Comparison of ENCODE assay signal across 11 cellular contexts in the genomic region with DNA sequence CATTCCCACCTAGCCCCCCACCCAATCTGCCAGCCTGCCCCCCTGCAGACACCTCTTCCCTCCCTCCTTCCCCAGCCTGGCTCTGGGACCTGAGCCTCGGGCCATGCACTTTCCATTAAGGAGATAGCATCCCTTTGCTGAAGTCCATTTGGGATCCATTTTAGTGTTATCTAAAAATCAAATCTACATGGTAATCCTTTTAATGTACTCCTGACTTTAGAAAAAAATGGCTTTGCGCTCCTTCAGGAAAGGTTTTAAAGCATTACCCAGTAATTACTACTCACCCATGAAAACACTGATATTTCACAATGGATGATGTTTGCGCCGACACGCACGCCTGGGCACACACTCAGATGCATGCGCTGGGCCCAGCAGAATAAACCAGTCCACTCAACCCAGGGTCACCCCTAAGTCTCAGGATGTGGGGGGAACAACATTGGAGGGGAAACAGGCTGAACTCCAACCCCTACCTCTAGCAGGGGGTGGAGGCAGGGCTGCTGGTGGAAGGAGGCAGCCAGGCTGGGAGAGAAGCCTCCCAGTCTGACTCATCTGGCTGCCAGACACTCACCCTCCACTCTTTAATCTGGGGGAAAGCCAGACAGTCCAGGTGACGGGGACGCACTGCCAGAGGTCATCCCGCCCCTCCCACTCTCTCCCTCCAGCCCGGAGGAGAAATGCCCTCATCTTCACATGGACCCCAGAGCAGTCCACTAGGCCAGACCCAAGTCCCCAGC. TPM values are rescaled to one million over a fixed set of nuclear protein-coding genes. Genes with fewer than 3 reads are reported as not detected.
DNase-seq lines count a peak whose midpoint lies in the region; ATAC-seq and TF ChIP-seq lines count a peak whose summit lies in the region.
"Had no signal": no experiment of that assay in that cellular context is flagged by ENCODE, and none has a peak within 500 bp of the region (broad histone marks: within the 10 kb centered on the region; RNA-seq: fewer than 3 reads in every experiment).

No MANE protein-coding gene starts in this region.

- H3K4me1 ChIP-seq in PC-3 (ENCODE audit: insufficient read depth, low read length) (peaks cover 20% of the 10 kb centered on the region), upper lobe of left lung (no peaks in the 10 kb centered on the region)

- H3K4me3 ChIP-seq in HFF-Myc (replicated peaks; ENCODE audit: low read depth, low read length) (no peak overlapping the region), PC-3 (ENCODE audit: low read length) (no peak overlapping the region), retinal pigment epithelial cell (ENCODE audit: low read length) (no peak overlapping the region), upper lobe of left lung (no peak overlapping the region)

- H3K79me2 ChIP-seq in PC-3 (ENCODE audit: low read length): no peaks in the 10 kb centered on the region

- TF ChIP-seq POLR2A in upper lobe of left lung (IDR thresholded peaks at IDR 0.05): no peak

- peak overlapping the region; percentile 53; the same call in 1 of the 2 replicates for H3K4me2 ChIP-seq in PC-3 (ENCODE audit: low read length)

- H4K20me1 ChIP-seq in PC-3 (ENCODE audit: low read length): no peaks in the 10 kb centered on the region

- POLR2A ChIA-PET in PC-3 (lab: Charles Lee; ENCODE audit: unreplicated experiment): no interaction called here

- H3K27me3 ChIP-seq in PC-3 (ENCODE audit: low read length): no peaks in the 10 kb centered on the region
- H3K27me3 ChIP-seq in upper lobe of left lung: no peaks in the 10 kb centered on the region

- TF ChIP-seq EP300 in upper lobe of left lung (IDR thresholded peaks at IDR 0.05): no peak

- H3K9me2 ChIP-seq in PC-3 (replicated peaks; ENCODE audit: low read length): no peaks in the 10 kb centered on the region

- ATAC-seq in PC-3 (peak; percentile 70), GM18502 (IDR thresholded peaks at IDR 0.05; ENCODE audit: poor library complexity, unreplicated experiment) (no peak), upper lobe of left lung (ENCODE audit: low FRiP score in 2 of 2) (no peak)
- ATAC-seq: activated CD8-positive, alpha-beta T cell treated with anti-CD3 and anti-CD28 coated beads for 36 hours had no signal

- WGBS in upper lobe of left lung, 2 donors: 81 to 84% methylated on average over 11 of the region's 11 CpGs

- no TSS peak for BruUV-seq in PC-3 (replicated peaks; lab: Mats Ljungman, UMichigan)

- H3K9me3 ChIP-seq in PC-3 (ENCODE audit: low read length): no peaks in the 10 kb centered on the region
- H3K9me3 ChIP-seq in upper lobe of left lung: no peaks in the 10 kb centered on the region

- peak; percentile 26 for DNase-seq in HFF-Myc (ENCODE audit: extremely low read depth, low read depth)
- peak; percentile 49 for DNase-seq in PC-3
- peak; percentile 66 for DNase-seq in glomerular visceral epithelial cell (ENCODE audit: extremely low spot score)
- DNase-seq in retinal pigment epithelial cell (ENCODE audit: low read depth): peak; percentile 53
- DNase-seq in cerebellum (ENCODE audit: low spot score): no peak
- DNase-seq in upper lobe of left lung: no peak
- DNase-seq: activated CD8-positive, alpha-beta T cell treated with anti-CD3 and anti-CD28 coated beads for 36 hours; NCI-H345 had no signal

- intact Hi-C loops in PC-3 (cut with micrococcal nuclease): no loop called here

- H3K27ac ChIP-seq in PC-3 (ENCODE audit: low read length) (no peak overlapping the region), upper lobe of left lung (no peak overlapping the region)

- H3F3A ChIP-seq in PC-3 (ENCODE audit: low read length, unreplicated experiment): no peaks in the 10 kb centered on the region

- H3K36me3 ChIP-seq in PC-3 (ENCODE audit: low read depth, low read length) (no peaks in the 10 kb centered on the region), upper lobe of left lung (no peaks in the 10 kb centered on the region)

- CTCF ChIA-PET in PC-3 (lab: Charles Lee): no interaction called here

- no peak for TF ChIP-seq CTCF in HFF-Myc (IDR thresholded peaks at IDR 0.05; ENCODE audit: low read depth, low read length, missing control alignments)
- TF ChIP-seq CTCF in PC-3 (conservative IDR thresholded peaks at IDR 0.05; ENCODE audit: low read depth, low read length): no peak
- no peak for TF ChIP-seq CTCF in retinal pigment epithelial cell (conservative IDR thresholded peaks at IDR 0.05; ENCODE audit: low read depth, low read length)
- no peak for TF ChIP-seq CTCF in upper lobe of left lung (IDR thresholded peaks at IDR 0.05)

- 0 out of 2 replicates have a peak overlapping the region, but pooled peaks have one; percentile 36 for H2AFZ ChIP-seq in PC-3 (ENCODE audit: low read length)

- H3K9ac ChIP-seq in PC-3 (ENCODE audit: low read length): no peak overlapping the region

RNA-seq across cellular contexts. Expression of a gene that starts 29.8 kb away (rescaled TPM):
- total RNA-seq in PC-3 (2014; rRNA removed) (0.15 TPM in 1 of 2 replicates, not detected in the other), cerebellum (4.8 TPM), upper lobe of left lung (1 to 10 TPM in 1 of 6 donors, under 1 TPM in 1, not detected in 4; 0.79 to 2.1 TPM)
- total RNA-seq: activated CD8-positive, alpha-beta T cell treated with anti-CD3 and anti-CD28 coated beads for 36 hours; endothelial cell of umbilical vein; pulmonary artery endothelial cell had no signal

Comparison
In these comparisons a context has a peak if more than half of its experiments do, and no peak if none do; other contexts are left out.
1. DNase-seq: peak in HFF-Myc (single experiment), PC-3 (single experiment), glomerular visceral epithelial cell (single experiment) and retinal pigment epithelial cell (single experiment); none in cerebellum (single experiment) and upper lobe of left lung (0 of 2).